In genomic region chr18:58438161-58438983, GRCh38 we compare ENCODE assay signal across 9 cellular contexts.
DNase-seq lines count a peak whose midpoint lies in the region; ATAC-seq and TF ChIP-seq lines count a peak whose summit lies in the region.
"Had no signal": no experiment of that assay in that cellular context is flagged by ENCODE, and none has a peak within 500 bp of the region (broad histone marks: within the 10 kb centered on the region; RNA-seq: fewer than 3 reads in every experiment).

No MANE protein-coding gene starts in this region.

- no peak overlapping the region for H3K27ac ChIP-seq in thoracic aorta
- H3K27ac ChIP-seq: cardiac muscle cell had no signal

- no peak for ATAC-seq in thoracic aorta (ENCODE audit: insufficient number of reproducible peaks, low FRiP score, low read depth)

- H3K4me1 ChIP-seq in thoracic aorta (ENCODE audit: control insufficient read depth in 1 of 2, low read depth in 2 of 2), result no peaks in the 10 kb centered on the region

- peak; percentile 60 for DNase-seq in activated CD8-positive, alpha-beta memory T cell treated with anti-CD3 and anti-CD28 coated beads for 24 hours
- DNase-seq in activated CD8-positive, alpha-beta memory T cell treated with anti-CD3 and anti-CD28 coated beads, Interleukin-2, amount 50 U/mL, for 48 hours, result no peak
- peak; percentile 26 to 28 for DNase-seq in activated T-cell treated with anti-CD3 and anti-CD28 coated beads, Interleukin-2, amount 50 U/mL, for 48 hours
- DNase-seq in kidney tubule cell (ENCODE audit: low spot score) (peak; percentile 31), thoracic aorta (ENCODE audit: low spot score) (no peak), SKM-1 treated with dmso at 0.1 percent for 144 hours (lab: John Stamatoyannopoulos, UW; ENCODE audit: unreplicated experiment) (no peak), mucosa of gallbladder (ENCODE audit: low spot score) (no peak)
- no peak for DNase-seq in stimulated activated CD4-positive, alpha-beta T cell treated with anti-CD3 and anti-CD28 coated beads, Interleukin-2, amount 100 ng/mL, for 24 hours

- H3K4me3 ChIP-seq in thoracic aorta, result peak overlapping the region; percentile 52
- H3K4me3 ChIP-seq: cardiac muscle cell had no signal

- no peaks in the 10 kb centered on the region for H3K27me3 ChIP-seq in thoracic aorta (replicated peaks; ENCODE audit: insufficient read depth)
- H3K27me3 ChIP-seq: cardiac muscle cell had no signal

- no peaks in the 10 kb centered on the region for H3K9me3 ChIP-seq in thoracic aorta

- no peak for TF ChIP-seq CTCF in thoracic aorta (IDR thresholded peaks at IDR 0.05)

- no peaks in the 10 kb centered on the region for H3K36me3 ChIP-seq in thoracic aorta
- H3K36me3 ChIP-seq: cardiac muscle cell had no signal

Comparison
In these comparisons a context has a peak if more than half of its experiments do, and no peak if none do; other contexts are left out.
1. DNase-seq: peak in activated CD8-positive, alpha-beta memory T cell treated with anti-CD3 and anti-CD28 coated beads for 24 hours (single experiment), activated T-cell treated with anti-CD3 and anti-CD28 coated beads, Interleukin-2, amount 50 U/mL, for 48 hours (2 of 2) and kidney tubule cell (single experiment); none in activated CD8-positive, alpha-beta memory T cell treated with anti-CD3 and anti-CD28 coated beads, Interleukin-2, amount 50 U/mL, for 48 hours (single experiment), thoracic aorta (single experiment), SKM-1 treated with dmso at 0.1 percent for 144 hours (single experiment), mucosa of gallbladder (single experiment) and stimulated activated CD4-positive, alpha-beta T cell treated with anti-CD3 and anti-CD28 coated beads, Interleukin-2, amount 100 ng/mL, for 24 hours (0 of 2).